10 cellular contexts compared by ENCODE assay signal in genomic region chr17:82913304-82914043, GRCh38.
DNase-seq lines count a peak whose midpoint lies in the region; ATAC-seq and TF ChIP-seq lines count a peak whose summit lies in the region.
"Had no signal": no experiment of that assay in that cellular context is flagged by ENCODE, and none has a peak within 500 bp of the region (broad histone marks: within the 10 kb centered on the region; RNA-seq: fewer than 3 reads in every experiment).

No MANE protein-coding gene starts in this region.

- CTCF ChIA-PET in SK-N-SH (lab: Yijun Ruan, JAX): interaction anchor here (0.7 to 4.3 kb wide), 13 partner anchors 11 to 248 kb away, joined by 3 to 38 read pairs (median 4); no protein-coding TSS in a partner anchor

- H3K27ac ChIP-seq in SK-N-SH (ENCODE audit: low read depth in 2 of 2, low read length in 1 of 2): no peak overlapping the region

- no peak overlapping the region for H3K4me2 ChIP-seq in SK-N-SH

- no peaks in the 10 kb centered on the region for H3F3A ChIP-seq in SK-N-SH (replicated peaks; ENCODE audit: insufficient read depth)

- no peaks in the 10 kb centered on the region for H4K20me1 ChIP-seq in SK-N-SH (ENCODE audit: insufficient read depth)

- H2AFZ ChIP-seq in SK-N-SH (ENCODE audit: low read depth): no peak overlapping the region

- H3K27me3 ChIP-seq in SK-N-SH (ENCODE audit: insufficient read depth): no peaks in the 10 kb centered on the region

- peak; percentile 40 for DNase-seq in DMS53 (lab: John Stamatoyannopoulos, UW)
- no peak for DNase-seq in DMS53 treated with DMSO at 0.1 percent for 48 hours (lab: John Stamatoyannopoulos, UW; ENCODE audit: unreplicated experiment)
- peak; percentile 79 for DNase-seq in SK-N-SH
- DNase-seq in fibroblast of mammary gland (ENCODE audit: low read depth): no peak
- DNase-seq in retinal pigment epithelial cell (ENCODE audit: low read depth): no peak
- DNase-seq in activated CD4-positive, CD25-positive, alpha-beta regulatory T cell (lab: John Stamatoyannopoulos, UW): no peak
- DNase-seq in NCI-H526 treated with DMSO at 0.1 percent for 48 hours (lab: John Stamatoyannopoulos, UW): no peak
- DNase-seq: central memory CD4-positive, alpha-beta T cell; stimulated activated CD8-positive, alpha-beta memory T cell treated with anti-CD3 and anti-CD28 coated beads, Interleukin-4, amount 100 ng/mL, for 48 hours had no signal

- H3K4me3 ChIP-seq in SK-N-SH (ENCODE audit: low read depth in 2 of 2, low read length in 1 of 2) (no peak overlapping the region), fibroblast of mammary gland (ENCODE audit: control insufficient read depth, low read depth, low read length) (no peak overlapping the region), retinal pigment epithelial cell (ENCODE audit: low read length) (no peak overlapping the region)

- H3K9me2 ChIP-seq in SK-N-SH: no peaks in the 10 kb centered on the region

- H3K79me2 ChIP-seq in SK-N-SH (ENCODE audit: insufficient read depth): no peaks in the 10 kb centered on the region

- TF ChIP-seq RAD21 in SK-N-SH (IDR thresholded peaks at IDR 0.05; ENCODE audit: low read length): peak; percentile 75

- POLR2A ChIA-PET in SK-N-SH (lab: Yijun Ruan, JAX): interaction anchor here (0.8 kb wide), 1 partner anchor 127 kb away, joined by 3 read pairs; no protein-coding TSS in a partner anchor

- H3K9ac ChIP-seq in SK-N-SH: no peak overlapping the region

- no peaks in the 10 kb centered on the region for H3K9me3 ChIP-seq in SK-N-SH

- no peak for TF ChIP-seq EP300 in SK-N-SH (IDR thresholded peaks at IDR 0.05; ENCODE audit: borderline replicate concordance in 1 of 2, low read depth in 1 of 2, low read length in 1 of 2)

- H3K4me1 ChIP-seq in SK-N-SH (ENCODE audit: control insufficient read depth in 1 of 2, insufficient read depth in 2 of 2, low read depth in 1 of 2, low read length in 1 of 2): no peaks in the 10 kb centered on the region

- no peak for ATAC-seq in HG03469 (IDR thresholded peaks at IDR 0.05; ENCODE audit: unreplicated experiment)

- H3K36me3 ChIP-seq in SK-N-SH (replicated peaks in 1 of 2; ENCODE audit: control insufficient read depth in 1 of 2, insufficient read depth in 2 of 2, low read length in 1 of 2): peaks cover 7 to 22% of the 10 kb centered on the region in 2 experiments

- TF ChIP-seq CTCF in SK-N-SH (IDR thresholded peaks at IDR 0.05) (peak; percentile 39; the same call in 1 of the 2 replicates), fibroblast of mammary gland (conservative IDR thresholded peaks at IDR 0.05; ENCODE audit: control insufficient read depth, insufficient read depth, low read depth, low read length) (peak; percentile 12), retinal pigment epithelial cell (conservative IDR thresholded peaks at IDR 0.05; ENCODE audit: low read depth, low read length) (peak; percentile 45)

- WGBS in SK-N-SH (ENCODE audit: low lambda C conversion rate): 95% methylated on average over 37 of the region's 44 CpGs

TF ChIP-seq in SK-N-SH, 30 proteins besides CTCF, POLR2A, EP300 and RAD21:
- TF ChIP-seq YY1 (IDR thresholded peaks at IDR 0.05; ENCODE audit: low read depth): no peak
- peak; percentile 52 for TF ChIP-seq SMC3 (IDR thresholded peaks at IDR 0.05; ENCODE audit: low read depth, low read length)

Comparison
In these comparisons a context has a peak if more than half of its experiments do, and no peak if none do; other contexts are left out.
1. DNase-seq: peak in DMS53 (single experiment) and SK-N-SH (single experiment); none in DMS53 treated with DMSO at 0.1 percent for 48 hours (single experiment), fibroblast of mammary gland (single experiment), retinal pigment epithelial cell (single experiment), activated CD4-positive, CD25-positive, alpha-beta regulatory T cell (0 of 4) and NCI-H526 treated with DMSO at 0.1 percent for 48 hours (single experiment).
2. Peak in every context shown above with its lines, with median percentiles within 50 percentile points of each other: CTCF ChIP-seq.